ENCODE assay signal across 19 cellular contexts in the genomic region with DNA sequence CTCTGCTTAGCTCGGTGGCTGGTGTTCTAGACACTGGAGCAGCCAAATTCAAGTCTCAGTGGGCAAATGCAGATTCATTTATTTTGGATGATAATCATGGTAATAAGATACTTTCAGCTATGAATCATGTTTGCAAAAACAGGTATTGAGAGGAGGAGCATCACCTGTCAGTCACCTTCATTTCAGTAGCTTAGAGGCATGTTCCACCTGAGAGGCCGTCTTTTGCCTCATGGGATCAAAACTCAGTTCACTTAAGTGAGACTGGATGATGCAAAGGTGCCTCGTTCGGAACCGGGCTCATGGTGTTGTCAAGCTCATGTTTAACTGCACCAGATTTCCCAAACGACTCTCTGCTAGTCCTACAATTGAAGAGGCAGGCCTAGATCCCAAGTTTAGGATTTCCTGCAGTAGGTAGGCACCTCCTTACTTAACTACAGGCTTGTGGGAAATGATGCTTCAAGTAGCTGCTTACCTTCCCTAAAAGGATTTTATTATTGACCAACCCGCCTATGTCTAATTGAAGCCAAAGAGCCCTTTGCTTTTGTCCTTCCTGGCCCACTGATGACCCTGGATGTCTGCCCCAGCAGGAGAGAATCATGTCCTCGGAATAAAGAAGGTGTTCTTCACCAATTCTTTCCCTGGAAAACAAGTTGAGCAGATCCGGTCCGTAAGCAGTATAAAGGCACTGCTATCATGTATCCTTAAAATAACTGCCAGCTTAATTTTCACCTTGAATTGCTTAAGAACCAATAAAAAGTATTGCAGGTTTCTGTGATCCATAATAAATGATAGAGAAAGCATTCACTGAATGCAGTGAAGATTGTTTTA.
DNase-seq lines count a peak whose midpoint lies in the region; ATAC-seq, FAIRE-seq and TF ChIP-seq lines count a peak whose summit lies in the region.
"Had no signal": no experiment of that assay in that cellular context is flagged by ENCODE, and none has a peak within 500 bp of the region (broad histone marks: within the 10 kb centered on the region; RNA-seq: fewer than 3 reads in every experiment).

No MANE protein-coding gene starts in this region.

- no peaks in the 10 kb centered on the region for H3K9me3 Mint-ChIP-seq in type B pancreatic cell
- H3K9me3 Mint-ChIP-seq: activated naive CD8-positive, alpha-beta T cell treated with anti-CD3 and anti-CD28 coated beads for 36 hours; activated T-cell treated with anti-CD3 and anti-CD28 coated beads, Interleukin-2, amount 50 U/mL, for 4 hours had no signal

- peak; percentile 17 for DNase-seq in RWPE1 (ENCODE audit: low spot score)
- no peak for DNase-seq in epithelial cell of prostate (ENCODE audit: low read depth, low spot score)
- DNase-seq in type B pancreatic cell (ENCODE audit: extremely low spot score, unreplicated experiment), result no peak
- DNase-seq in frontal cortex (ENCODE audit: low spot score in 2 of 2), result no peak
- no peak for DNase-seq in GM12892 (ENCODE audit: insufficient read length)
- DNase-seq: activated CD4-positive, alpha-beta T cell treated with anti-CD3 and anti-CD28 coated beads for 48 hours; activated naive CD8-positive, alpha-beta T cell treated with anti-CD3 and anti-CD28 coated beads for 36 hours; activated T-cell treated with anti-CD3 and anti-CD28 coated beads, Interleukin-2, amount 50 U/mL, for 4 hours; hippocampal formation; KG1; left cardiac atrium; NCI-H526; RPMI8226; stimulated activated naive CD4-positive, alpha-beta T cell; T-helper 17 cell had no signal

- H3K4me3 Mint-ChIP-seq in type B pancreatic cell, result no peak overlapping the region
- H3K4me3 Mint-ChIP-seq: activated naive CD8-positive, alpha-beta T cell treated with anti-CD3 and anti-CD28 coated beads for 36 hours; activated T-cell treated with anti-CD3 and anti-CD28 coated beads, Interleukin-2, amount 50 U/mL, for 4 hours; T-helper 17 cell had no signal

- FAIRE-seq in frontal cortex (lab: Jason Lieb, UNC) (no peak), GM12892 (lab: Jason Lieb, UNC) (no peak)

- H3K27ac ChIP-seq in RWPE1 (no peak overlapping the region), epithelial cell of prostate (peak overlapping the region; percentile 72), mucosa of rectum (ENCODE audit: low read depth in 2 of 2, low read length in 2 of 2) (peak overlapping the region in 1 of 2 donors; percentile 11)
- H3K27ac ChIP-seq: BLaER1 had no signal

- peaks cover 5% of the 10 kb centered on the region for H3K4me1 Mint-ChIP-seq in type B pancreatic cell (ENCODE audit: unreplicated experiment)
- H3K4me1 Mint-ChIP-seq: activated naive CD8-positive, alpha-beta T cell treated with anti-CD3 and anti-CD28 coated beads for 36 hours had no signal

- TF ChIP-seq CTCF in RWPE1 (conservative IDR thresholded peaks at IDR 0.05; ENCODE audit: low read depth), result no peak
- TF ChIP-seq CTCF in type B pancreatic cell (conservative IDR thresholded peaks at IDR 0.05), result no peak

- CTCF ChIA-PET in RWPE1 (lab: Yijun Ruan, JAX), result interaction anchor here (0.6 to 0.7 kb wide), 2 partner anchors 11 to 13 kb away, joined by 4 to 10 read pairs; no protein-coding TSS in a partner anchor

- H3K36me3 ChIP-seq in mucosa of rectum (ENCODE audit: control insufficient read depth in 2 of 2, insufficient read depth in 2 of 2, low read length in 2 of 2), result no peaks in the 10 kb centered on the region
- H3K36me3 ChIP-seq: BLaER1 had no signal

- H3K9me3 ChIP-seq in mucosa of rectum (ENCODE audit: control insufficient read depth in 2 of 2, low read length in 2 of 2), result no peaks in the 10 kb centered on the region
- H3K9me3 ChIP-seq: BLaER1 had no signal

- H3K27me3 Mint-ChIP-seq in type B pancreatic cell, result no peaks in the 10 kb centered on the region
- H3K27me3 Mint-ChIP-seq: activated naive CD8-positive, alpha-beta T cell treated with anti-CD3 and anti-CD28 coated beads for 36 hours; T-helper 17 cell had no signal

- no peaks in the 10 kb centered on the region for H3K27me3 ChIP-seq in mucosa of rectum (ENCODE audit: control insufficient read depth in 2 of 2, insufficient read depth in 2 of 2, low read length in 2 of 2)
- H3K27me3 ChIP-seq: BLaER1 had no signal

- H3K4me1 ChIP-seq in mucosa of rectum (ENCODE audit: control insufficient read depth in 2 of 2, insufficient read depth in 2 of 2, low read length in 2 of 2), result peaks cover 5 to 6% of the 10 kb centered on the region in 2 donors
- H3K4me1 ChIP-seq: BLaER1 had no signal

- peaks cover 4% of the 10 kb centered on the region for H3K36me3 Mint-ChIP-seq in type B pancreatic cell
- H3K36me3 Mint-ChIP-seq: activated naive CD8-positive, alpha-beta T cell treated with anti-CD3 and anti-CD28 coated beads for 36 hours had no signal

- POLR2A ChIA-PET in RWPE1 (lab: Yijun Ruan, JAX; ENCODE audit: low non-redundant PET), result no interaction called here

- no peak overlapping the region for H3K9ac ChIP-seq in mucosa of rectum (ENCODE audit: low read depth in 1 of 2, low read length in 2 of 2)
- H3K9ac ChIP-seq: BLaER1 had no signal

- peak overlapping the region; percentile 18 for H3K27ac Mint-ChIP-seq in type B pancreatic cell
- H3K27ac Mint-ChIP-seq: activated naive CD8-positive, alpha-beta T cell treated with anti-CD3 and anti-CD28 coated beads for 36 hours; T-helper 17 cell had no signal

- no peak for TF ChIP-seq POLR2A in GM12892 (IDR thresholded peaks at IDR 0.05; ENCODE audit: low read depth, low read length)

- peak overlapping the region; percentile 13 to 16 for H3K4me3 ChIP-seq in mucosa of rectum (ENCODE audit: low read length in 2 of 2)
- H3K4me3 ChIP-seq: BLaER1 had no signal

- ATAC-seq in HG03139 (IDR thresholded peaks at IDR 0.05; ENCODE audit: unreplicated experiment), result no peak
- ATAC-seq: activated T-cell treated with anti-CD3 and anti-CD28 coated beads, Interleukin-2, amount 50 U/mL, for 4 hours; HCT116; T-helper 17 cell had no signal
